1 cellular context compared by ENCODE assay signal in the genomic region with DNA sequence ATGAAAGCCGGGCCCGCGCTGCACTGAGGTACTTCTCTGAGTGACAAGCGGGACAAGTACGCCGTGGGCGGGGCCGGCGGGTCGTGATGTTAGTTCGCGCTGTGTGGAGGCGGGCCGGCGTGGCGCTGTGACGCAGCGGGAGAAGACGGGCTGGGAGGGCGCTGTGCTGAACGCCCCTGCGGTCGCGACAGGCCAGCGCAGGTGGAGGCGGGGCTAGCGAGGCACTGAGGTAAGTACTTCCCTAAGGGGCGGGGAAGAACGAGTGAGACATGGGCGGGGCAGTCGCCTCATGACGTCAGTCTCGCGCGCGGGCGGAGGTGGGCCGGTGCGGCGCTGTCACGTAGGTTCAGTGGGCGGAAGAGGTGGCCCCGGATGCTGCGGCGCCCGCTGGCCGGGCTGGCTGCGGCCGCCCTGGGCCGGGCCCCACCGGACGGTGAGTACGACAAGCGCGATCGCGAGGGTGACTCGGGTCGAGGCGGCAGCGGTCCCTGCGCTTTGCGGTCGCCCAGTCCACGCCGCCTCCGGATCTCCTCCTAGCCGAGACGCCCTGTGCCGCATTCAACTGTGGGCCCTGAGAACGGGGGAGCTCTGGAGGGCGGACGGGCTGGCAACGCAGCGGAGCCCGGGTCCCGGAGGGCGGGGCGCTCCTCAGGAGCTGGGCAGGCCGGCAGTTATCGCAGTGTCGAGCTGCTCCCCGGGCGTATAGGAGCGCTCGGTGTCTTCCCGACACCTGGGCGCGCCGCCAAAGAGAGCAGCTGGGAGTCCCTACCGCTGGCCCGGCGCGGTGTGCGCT.
TF ChIP-seq lines count a peak whose summit lies in the region.

A gene with protein sequence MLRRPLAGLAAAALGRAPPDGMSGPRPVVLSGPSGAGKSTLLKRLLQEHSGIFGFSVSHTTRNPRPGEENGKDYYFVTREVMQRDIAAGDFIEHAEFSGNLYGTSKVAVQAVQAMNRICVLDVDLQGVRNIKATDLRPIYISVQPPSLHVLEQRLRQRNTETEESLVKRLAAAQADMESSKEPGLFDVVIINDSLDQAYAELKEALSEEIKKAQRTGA (plus strand): TSS at position 349 of the 793 bp plus-strand sequence. CDS start 24 bp downstream, at position 373.

TF ChIP-seq in HepG2, 621 proteins besides CTCF, POLR2A, EP300 and RAD21 (continued from another document and continues in another):
- TF ChIP-seq ZNF777 (CRISPR knock-in tag; IDR thresholded peaks at IDR 0.05) = peak; percentile 86
- TF ChIP-seq HOXA3 (CRISPR knock-in tag; IDR thresholded peaks at IDR 0.05) = peak; percentile 100
- TF ChIP-seq CHCHD3 (CRISPR knock-in tag; IDR thresholded peaks at IDR 0.05) = no peak
- peak; percentile 49; the same call in 1 of the 2 replicates for TF ChIP-seq ATF7-NPFF (CRISPR knock-in tag; IDR thresholded peaks at IDR 0.05; ENCODE audit: low read depth)
- TF ChIP-seq GTF2F1 (IDR thresholded peaks at IDR 0.05; ENCODE audit: low read length) = no peak
- no peak for TF ChIP-seq ZNF326 (CRISPR knock-in tag; IDR thresholded peaks at IDR 0.05; ENCODE audit: borderline replicate concordance)
- TF ChIP-seq, protein P1, sequence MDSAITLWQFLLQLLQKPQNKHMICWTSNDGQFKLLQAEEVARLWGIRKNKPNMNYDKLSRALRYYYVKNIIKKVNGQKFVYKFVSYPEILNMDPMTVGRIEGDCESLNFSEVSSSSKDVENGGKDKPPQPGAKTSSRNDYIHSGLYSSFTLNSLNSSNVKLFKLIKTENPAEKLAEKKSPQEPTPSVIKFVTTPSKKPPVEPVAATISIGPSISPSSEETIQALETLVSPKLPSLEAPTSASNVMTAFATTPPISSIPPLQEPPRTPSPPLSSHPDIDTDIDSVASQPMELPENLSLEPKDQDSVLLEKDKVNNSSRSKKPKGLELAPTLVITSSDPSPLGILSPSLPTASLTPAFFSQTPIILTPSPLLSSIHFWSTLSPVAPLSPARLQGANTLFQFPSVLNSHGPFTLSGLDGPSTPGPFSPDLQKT (CRISPR knock-in tag; IDR thresholded peaks at IDR 0.05; ENCODE audit: borderline replicate concordance) = no peak
- peak; percentile 70 for TF ChIP-seq GATAD2A (CRISPR knock-in tag; IDR thresholded peaks at IDR 0.05)
- TF ChIP-seq, protein P2, sequence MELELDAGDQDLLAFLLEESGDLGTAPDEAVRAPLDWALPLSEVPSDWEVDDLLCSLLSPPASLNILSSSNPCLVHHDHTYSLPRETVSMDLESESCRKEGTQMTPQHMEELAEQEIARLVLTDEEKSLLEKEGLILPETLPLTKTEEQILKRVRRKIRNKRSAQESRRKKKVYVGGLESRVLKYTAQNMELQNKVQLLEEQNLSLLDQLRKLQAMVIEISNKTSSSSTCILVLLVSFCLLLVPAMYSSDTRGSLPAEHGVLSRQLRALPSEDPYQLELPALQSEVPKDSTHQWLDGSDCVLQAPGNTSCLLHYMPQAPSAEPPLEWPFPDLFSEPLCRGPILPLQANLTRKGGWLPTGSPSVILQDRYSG (CRISPR knock-in tag; IDR thresholded peaks at IDR 0.05) = no peak
- TF ChIP-seq, protein P3, sequence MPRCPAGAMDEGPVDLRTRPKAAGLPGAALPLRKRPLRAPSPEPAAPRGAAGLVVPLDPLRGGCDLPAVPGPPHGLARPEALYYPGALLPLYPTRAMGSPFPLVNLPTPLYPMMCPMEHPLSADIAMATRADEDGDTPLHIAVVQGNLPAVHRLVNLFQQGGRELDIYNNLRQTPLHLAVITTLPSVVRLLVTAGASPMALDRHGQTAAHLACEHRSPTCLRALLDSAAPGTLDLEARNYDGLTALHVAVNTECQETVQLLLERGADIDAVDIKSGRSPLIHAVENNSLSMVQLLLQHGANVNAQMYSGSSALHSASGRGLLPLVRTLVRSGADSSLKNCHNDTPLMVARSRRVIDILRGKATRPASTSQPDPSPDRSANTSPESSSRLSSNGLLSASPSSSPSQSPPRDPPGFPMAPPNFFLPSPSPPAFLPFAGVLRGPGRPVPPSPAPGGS (CRISPR knock-in tag; IDR thresholded peaks at IDR 0.05) = peak; percentile 19; the same call in 1 of the 2 replicates
- no peak for TF ChIP-seq SRSF4 (IDR thresholded peaks at IDR 0.05; ENCODE audit: low read depth, low read length, poor library complexity, severe bottlenecking)
- TF ChIP-seq, protein P4, sequence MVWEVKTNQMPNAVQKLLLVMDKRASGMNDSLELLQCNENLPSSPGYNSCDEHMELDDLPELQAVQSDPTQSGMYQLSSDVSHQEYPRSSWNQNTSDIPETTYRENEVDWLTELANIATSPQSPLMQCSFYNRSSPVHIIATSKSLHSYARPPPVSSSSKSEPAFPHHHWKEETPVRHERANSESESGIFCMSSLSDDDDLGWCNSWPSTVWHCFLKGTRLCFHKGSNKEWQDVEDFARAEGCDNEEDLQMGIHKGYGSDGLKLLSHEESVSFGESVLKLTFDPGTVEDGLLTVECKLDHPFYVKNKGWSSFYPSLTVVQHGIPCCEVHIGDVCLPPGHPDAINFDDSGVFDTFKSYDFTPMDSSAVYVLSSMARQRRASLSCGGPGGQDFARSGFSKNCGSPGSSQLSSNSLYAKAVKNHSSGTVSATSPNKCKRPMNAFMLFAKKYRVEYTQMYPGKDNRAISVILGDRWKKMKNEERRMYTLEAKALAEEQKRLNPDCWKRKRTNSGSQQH (CRISPR knock-in tag; IDR thresholded peaks at IDR 0.05; ENCODE audit: low read depth) = no peak
- TF ChIP-seq, protein P5, sequence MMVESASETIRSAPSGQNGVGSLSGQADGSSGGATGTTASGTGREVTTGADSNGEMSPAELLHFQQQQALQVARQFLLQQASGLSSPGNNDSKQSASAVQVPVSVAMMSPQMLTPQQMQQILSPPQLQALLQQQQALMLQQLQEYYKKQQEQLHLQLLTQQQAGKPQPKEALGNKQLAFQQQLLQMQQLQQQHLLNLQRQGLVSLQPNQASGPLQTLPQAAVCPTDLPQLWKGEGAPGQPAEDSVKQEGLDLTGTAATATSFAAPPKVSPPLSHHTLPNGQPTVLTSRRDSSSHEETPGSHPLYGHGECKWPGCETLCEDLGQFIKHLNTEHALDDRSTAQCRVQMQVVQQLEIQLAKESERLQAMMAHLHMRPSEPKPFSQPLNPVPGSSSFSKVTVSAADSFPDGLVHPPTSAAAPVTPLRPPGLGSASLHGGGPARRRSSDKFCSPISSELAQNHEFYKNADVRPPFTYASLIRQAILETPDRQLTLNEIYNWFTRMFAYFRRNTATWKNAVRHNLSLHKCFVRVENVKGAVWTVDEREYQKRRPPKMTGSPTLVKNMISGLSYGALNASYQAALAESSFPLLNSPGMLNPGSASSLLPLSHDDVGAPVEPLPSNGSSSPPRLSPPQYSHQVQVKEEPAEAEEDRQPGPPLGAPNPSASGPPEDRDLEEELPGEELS (CRISPR knock-in tag; IDR thresholded peaks at IDR 0.05) = peak; percentile 66; the same call in 1 of the 2 replicates
- TF ChIP-seq TAF15 (IDR thresholded peaks at IDR 0.05; ENCODE audit: low read depth, low read length, poor library complexity, severe bottlenecking) = no peak
- TF ChIP-seq, protein P6, sequence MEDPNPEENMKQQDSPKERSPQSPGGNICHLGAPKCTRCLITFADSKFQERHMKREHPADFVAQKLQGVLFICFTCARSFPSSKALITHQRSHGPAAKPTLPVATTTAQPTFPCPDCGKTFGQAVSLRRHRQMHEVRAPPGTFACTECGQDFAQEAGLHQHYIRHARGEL (CRISPR knock-in tag; IDR thresholded peaks at IDR 0.05) = no peak
- TF ChIP-seq, protein P7, sequence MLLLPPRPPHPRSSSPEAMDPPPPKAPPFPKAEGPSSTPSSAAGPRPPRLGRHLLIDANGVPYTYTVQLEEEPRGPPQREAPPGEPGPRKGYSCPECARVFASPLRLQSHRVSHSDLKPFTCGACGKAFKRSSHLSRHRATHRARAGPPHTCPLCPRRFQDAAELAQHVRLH (CRISPR knock-in tag; IDR thresholded peaks at IDR 0.05; ENCODE audit: borderline replicate concordance, low read depth) = peak; percentile 51; the same call in 1 of the 2 replicates
- TF ChIP-seq, protein P8, sequence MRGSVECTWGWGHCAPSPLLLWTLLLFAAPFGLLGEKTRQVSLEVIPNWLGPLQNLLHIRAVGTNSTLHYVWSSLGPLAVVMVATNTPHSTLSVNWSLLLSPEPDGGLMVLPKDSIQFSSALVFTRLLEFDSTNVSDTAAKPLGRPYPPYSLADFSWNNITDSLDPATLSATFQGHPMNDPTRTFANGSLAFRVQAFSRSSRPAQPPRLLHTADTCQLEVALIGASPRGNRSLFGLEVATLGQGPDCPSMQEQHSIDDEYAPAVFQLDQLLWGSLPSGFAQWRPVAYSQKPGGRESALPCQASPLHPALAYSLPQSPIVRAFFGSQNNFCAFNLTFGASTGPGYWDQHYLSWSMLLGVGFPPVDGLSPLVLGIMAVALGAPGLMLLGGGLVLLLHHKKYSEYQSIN (CRISPR knock-in tag; IDR thresholded peaks at IDR 0.05; ENCODE audit: borderline replicate concordance) = no peak
- TF ChIP-seq, protein P9, sequence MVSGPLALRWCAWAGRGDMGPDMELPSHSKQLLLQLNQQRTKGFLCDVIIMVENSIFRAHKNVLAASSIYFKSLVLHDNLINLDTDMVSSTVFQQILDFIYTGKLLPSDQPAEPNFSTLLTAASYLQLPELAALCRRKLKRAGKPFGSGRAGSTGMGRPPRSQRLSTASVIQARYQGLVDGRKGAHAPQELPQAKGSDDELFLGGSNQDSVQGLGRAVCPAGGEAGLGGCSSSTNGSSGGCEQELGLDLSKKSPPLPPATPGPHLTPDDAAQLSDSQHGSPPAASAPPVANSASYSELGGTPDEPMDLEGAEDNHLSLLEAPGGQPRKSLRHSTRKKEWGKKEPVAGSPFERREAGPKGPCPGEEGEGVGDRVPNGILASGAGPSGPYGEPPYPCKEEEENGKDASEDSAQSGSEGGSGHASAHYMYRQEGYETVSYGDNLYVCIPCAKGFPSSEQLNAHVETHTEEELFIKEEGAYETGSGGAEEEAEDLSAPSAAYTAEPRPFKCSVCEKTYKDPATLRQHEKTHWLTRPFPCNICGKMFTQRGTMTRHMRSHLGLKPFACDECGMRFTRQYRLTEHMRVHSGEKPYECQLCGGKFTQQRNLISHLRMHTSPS (CRISPR knock-in tag; IDR thresholded peaks at IDR 0.05; ENCODE audit: low read depth) = no peak
- peak; percentile 33 for TF ChIP-seq STAG1 (CRISPR knock-in tag; IDR thresholded peaks at IDR 0.05)
- TF ChIP-seq, protein P10, sequence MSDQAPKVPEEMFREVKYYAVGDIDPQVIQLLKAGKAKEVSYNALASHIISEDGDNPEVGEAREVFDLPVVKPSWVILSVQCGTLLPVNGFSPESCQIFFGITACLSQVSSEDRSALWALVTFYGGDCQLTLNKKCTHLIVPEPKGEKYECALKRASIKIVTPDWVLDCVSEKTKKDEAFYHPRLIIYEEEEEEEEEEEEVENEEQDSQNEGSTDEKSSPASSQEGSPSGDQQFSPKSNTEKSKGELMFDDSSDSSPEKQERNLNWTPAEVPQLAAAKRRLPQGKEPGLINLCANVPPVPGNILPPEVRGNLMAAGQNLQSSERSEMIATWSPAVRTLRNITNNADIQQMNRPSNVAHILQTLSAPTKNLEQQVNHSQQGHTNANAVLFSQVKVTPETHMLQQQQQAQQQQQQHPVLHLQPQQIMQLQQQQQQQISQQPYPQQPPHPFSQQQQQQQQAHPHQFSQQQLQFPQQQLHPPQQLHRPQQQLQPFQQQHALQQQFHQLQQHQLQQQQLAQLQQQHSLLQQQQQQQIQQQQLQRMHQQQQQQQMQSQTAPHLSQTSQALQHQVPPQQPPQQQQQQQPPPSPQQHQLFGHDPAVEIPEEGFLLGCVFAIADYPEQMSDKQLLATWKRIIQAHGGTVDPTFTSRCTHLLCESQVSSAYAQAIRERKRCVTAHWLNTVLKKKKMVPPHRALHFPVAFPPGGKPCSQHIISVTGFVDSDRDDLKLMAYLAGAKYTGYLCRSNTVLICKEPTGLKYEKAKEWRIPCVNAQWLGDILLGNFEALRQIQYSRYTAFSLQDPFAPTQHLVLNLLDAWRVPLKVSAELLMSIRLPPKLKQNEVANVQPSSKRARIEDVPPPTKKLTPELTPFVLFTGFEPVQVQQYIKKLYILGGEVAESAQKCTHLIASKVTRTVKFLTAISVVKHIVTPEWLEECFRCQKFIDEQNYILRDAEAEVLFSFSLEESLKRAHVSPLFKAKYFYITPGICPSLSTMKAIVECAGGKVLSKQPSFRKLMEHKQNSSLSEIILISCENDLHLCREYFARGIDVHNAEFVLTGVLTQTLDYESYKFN (CRISPR knock-in tag; conservative IDR thresholded peaks at IDR 0.05) = peak; percentile 62; the same call in 1 of the 2 replicates
- no peak for TF ChIP-seq EED (CRISPR knock-in tag; IDR thresholded peaks at IDR 0.05)
- TF ChIP-seq KLF9 (CRISPR knock-in tag; IDR thresholded peaks at IDR 0.05; ENCODE audit: low read depth) = no peak
- TF ChIP-seq MAFG (CRISPR knock-in tag; IDR thresholded peaks at IDR 0.05) = 0 out of 2 replicates have a peak, but pooled peaks have one; percentile 23
- no peak for TF ChIP-seq BHLHE40 (IDR thresholded peaks at IDR 0.05; ENCODE audit: low read length)
- no peak for TF ChIP-seq RORA (CRISPR knock-in tag; IDR thresholded peaks at IDR 0.05)
